11 cellular contexts compared by ENCODE assay signal in the genomic region with DNA sequence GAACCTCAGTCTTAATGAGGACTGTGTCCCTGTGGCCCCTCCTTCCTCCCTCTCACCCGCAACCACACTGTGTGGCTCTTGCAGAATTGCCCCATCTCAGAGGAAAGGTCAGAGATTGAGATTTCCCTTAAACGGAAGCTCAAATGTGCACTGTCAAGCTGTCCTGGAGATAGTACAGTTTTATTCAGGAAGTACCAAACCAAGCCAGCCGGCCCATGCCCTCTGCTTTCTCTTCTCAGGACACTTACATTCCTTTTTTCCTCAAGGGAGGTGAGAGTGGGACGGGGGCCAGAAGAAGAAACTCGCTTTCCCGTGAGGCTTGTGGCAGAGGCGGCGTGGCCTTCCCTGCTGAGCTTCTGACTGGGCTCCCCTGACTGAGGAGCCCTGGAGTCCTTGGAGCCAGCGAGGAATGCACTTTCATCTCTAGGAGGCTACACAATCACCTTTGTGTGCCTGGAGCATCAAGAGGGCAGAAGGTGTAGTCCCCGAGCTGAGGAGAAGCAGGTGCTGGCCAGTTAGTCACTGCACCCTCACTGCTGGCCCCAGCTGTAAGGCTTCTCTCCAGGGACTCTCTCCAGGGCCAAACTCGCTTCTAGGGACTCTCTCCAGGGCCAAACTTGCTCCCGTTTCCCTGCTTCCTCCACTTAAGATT. TPM values are rescaled to one million over a fixed set of nuclear protein-coding genes. Genes with fewer than 3 reads are reported as not detected.
A peak's percentile ranks its signal among the peaks of the same experiment; 100 is the strongest.
DNase-seq lines count a peak whose midpoint lies in the region; ATAC-seq and TF ChIP-seq lines count a peak whose summit lies in the region.
"Had no signal": no experiment of that assay in that cellular context is flagged by ENCODE, and none has a peak within 500 bp of the region (broad histone marks: within the 10 kb centered on the region; RNA-seq: fewer than 3 reads in every experiment).

No MANE protein-coding gene starts in this region.

- DNase-seq in AML-193 (lab: John Stamatoyannopoulos, UW) (peak; percentile 84 to 89), RWPE1 (ENCODE audit: low spot score) (no peak), heart left ventricle (peak; percentile 46 to 77 (median 63)), omental fat pad (ENCODE audit: low spot score) (no peak), HEK293T (ENCODE audit: extremely low spot score) (no peak), MCF 10A (ENCODE audit: unreplicated experiment) (no peak), NCI-H2227 treated with DMSO at 0.1 percent for 48 hours (lab: John Stamatoyannopoulos, UW) (no peak)
- DNase-seq: ACHN, activated T-cell treated with anti-CD3 and anti-CD28 coated beads for 4 hours, brain microvascular endothelial cell had no signal

- H3K4me3 ChIP-seq in heart left ventricle: peak overlapping the region in 1 of 12 donors; percentile 23

- H3K27ac ChIP-seq in RWPE1: peak overlapping the region; percentile 30
- peak overlapping the region in 11 of 12 donors; percentile 28 to 87 (median 49) for H3K27ac ChIP-seq in heart left ventricle
- H3K27ac ChIP-seq: brain microvascular endothelial cell had no signal

- no TSS peak for BruUV-seq in MCF 10A (replicated peaks; lab: Mats Ljungman, UMichigan)

- no peaks in the 10 kb centered on the region for H3K4me1 Mint-ChIP-seq in MCF 10A (ENCODE audit: insufficient read depth, unreplicated experiment)

- CTCF ChIA-PET in RWPE1 (lab: Yijun Ruan, JAX) (interaction anchor here (0.7 kb wide), 1 partner anchor 448 kb away, joined by 3 read pairs; no protein-coding TSS in a partner anchor), HEK293T (lab: Yijun Ruan, JAX) (interaction anchor here (0.5 kb wide), 1 partner anchor 39 kb away, joined by 3 read pairs; no protein-coding TSS in a partner anchor), MCF 10A (lab: Yijun Ruan, JAX) (interaction anchor here (1.1 kb wide), 2 partner anchors 32 to 83 kb away, joined by 3 to 5 read pairs; no protein-coding TSS in a partner anchor)

- H3K27me3 Mint-ChIP-seq in MCF 10A (ENCODE audit: insufficient read depth, unreplicated experiment): no peaks in the 10 kb centered on the region

- WGBS in heart left ventricle, 4 donors: 50 to 68% (median 52%) methylated on average over 12 of the region's 12 CpGs

- H3K27ac Mint-ChIP-seq in MCF 10A (ENCODE audit: low read depth, unreplicated experiment): no peak overlapping the region

- intact Hi-C loops in heart left ventricle (cut with DNase I) (loop anchor here in 1 of 10 donors (10.0 kb wide), 1 partner anchor 152 kb away; no protein-coding TSS in a partner anchor), MCF 10A (cut with micrococcal nuclease) (no loop called here)

- no peak for TF ChIP-seq POLR2A in heart left ventricle (IDR thresholded peaks at IDR 0.05)

- no peaks in the 10 kb centered on the region for H3K9me3 ChIP-seq in heart left ventricle

- peaks cover 6% of the 10 kb centered on the region for H3K36me3 Mint-ChIP-seq in MCF 10A (ENCODE audit: insufficient read depth, unreplicated experiment)

- no peak overlapping the region for H3K4me3 Mint-ChIP-seq in MCF 10A (ENCODE audit: unreplicated experiment)

- peaks cover 0 to 37% (median 19%) of the 10 kb centered on the region in 12 donors for H3K4me1 ChIP-seq in heart left ventricle

- H3K9me3 Mint-ChIP-seq in MCF 10A (ENCODE audit: unreplicated experiment): no peaks in the 10 kb centered on the region

- H3K27me3 ChIP-seq in heart left ventricle: no peaks in the 10 kb centered on the region
- H3K27me3 ChIP-seq: brain microvascular endothelial cell had no signal

- TF ChIP-seq CTCF in RWPE1 (conservative IDR thresholded peaks at IDR 0.05; ENCODE audit: low read depth) (no peak), heart left ventricle (IDR thresholded peaks at IDR 0.05) (no peak), omental fat pad (IDR thresholded peaks at IDR 0.05) (no peak), MCF 10A (IDR thresholded peaks at IDR 0.05; ENCODE audit: unreplicated experiment) (no peak)

- ATAC-seq in heart left ventricle (peak in 3 of 4 donors; percentile 25 to 65 (median 30)), omental fat pad (ENCODE audit: low FRiP score) (peak; percentile 29), HG03159 (IDR thresholded peaks at IDR 0.05; ENCODE audit: unreplicated experiment) (no peak)

- POLR2A ChIA-PET in RWPE1 (lab: Yijun Ruan, JAX; ENCODE audit: low non-redundant PET): no interaction called here
- POLR2A ChIA-PET in HEK293T (lab: Yijun Ruan, JAX): no interaction called here
- POLR2A ChIA-PET in MCF 10A (lab: Yijun Ruan, JAX): interaction anchor here (0.6 to 1.2 kb wide), 6 partner anchors 9 to 236 kb away, joined by 3 to 4 read pairs (median 3); no protein-coding TSS in a partner anchor

- H3K36me3 ChIP-seq in heart left ventricle: no peaks in the 10 kb centered on the region
- H3K36me3 ChIP-seq: brain microvascular endothelial cell had no signal

TF ChIP-seq in HEK293T, 16 proteins besides CTCF, POLR2A, EP300 and RAD21:
- TF ChIP-seq ARNT (IDR thresholded peaks at IDR 0.05) (no peak), TARDBP (IDR thresholded peaks at IDR 0.05) (no peak), ZNF384 (IDR thresholded peaks at IDR 0.05) (no peak), ELF4 (IDR thresholded peaks at IDR 0.05) (no peak), LEF1 (IDR thresholded peaks at IDR 0.05; ENCODE audit: borderline replicate concordance) (no peak), HDGF (IDR thresholded peaks at IDR 0.05; ENCODE audit: borderline replicate concordance) (no peak), CTBP1 (IDR thresholded peaks at IDR 0.05; ENCODE audit: borderline replicate concordance) (no peak), SUZ12 (IDR thresholded peaks at IDR 0.05) (no peak), L3MBTL2 (conservative IDR thresholded peaks at IDR 0.05) (no peak), SP1 (IDR thresholded peaks at IDR 0.05) (no peak), NFRKB (IDR thresholded peaks at IDR 0.05) (no peak), FOXA1 (IDR thresholded peaks at IDR 0.05) (no peak), BHLHE40 (IDR thresholded peaks at IDR 0.05; ENCODE audit: borderline replicate concordance) (no peak), FOXK2 (IDR thresholded peaks at IDR 0.05) (no peak), PKNOX1 (IDR thresholded peaks at IDR 0.05) (no peak), FOXM1 (IDR thresholded peaks at IDR 0.05; ENCODE audit: borderline replicate concordance) (no peak)

RNA-seq across cellular contexts. Expression of gene ATP2A2, which starts 24.1 kb away (rescaled TPM):
- total RNA-seq in heart left ventricle (1,000 to 10,000 TPM; 1,194 to 2,963 (median 1,871) TPM), omental fat pad (100 to 1,000 TPM; 116 to 238 (median 132) TPM), MCF 10A (2022) (272 and 308 TPM in 2 replicates)
- polyA plus RNA-seq in heart left ventricle: 1,000 to 10,000 TPM in 1 of 2 donors, 100 to 1,000 TPM in 1; 494 to 1,113 TPM

Comparison
In these comparisons a context has a peak if more than half of its experiments do, and no peak if none do; other contexts are left out.
1. DNase-seq: peak in AML-193 (2 of 2) and heart left ventricle (5 of 5); none in RWPE1 (single experiment), omental fat pad (single experiment), HEK293T (single experiment), MCF 10A (single experiment) and NCI-H2227 treated with DMSO at 0.1 percent for 48 hours (single experiment).